Comparison of ENCODE assay signal across 1 cellular context in genomic region chr12:48813464-48814312, GRCh38.
TF ChIP-seq lines count a peak whose summit lies in the region.

No MANE protein-coding gene starts in this region.

TF ChIP-seq in HCT116, 20 proteins besides CTCF, POLR2A, EP300 and RAD21 (continued from another document):
- no peak for TF ChIP-seq REST (IDR thresholded peaks at IDR 0.05; ENCODE audit: low read depth)
- no peak for TF ChIP-seq POLR2AphosphoS5 (IDR thresholded peaks at IDR 0.05; ENCODE audit: low read depth, low read length)
- no peak for TF ChIP-seq ZNF274 (IDR thresholded peaks at IDR 0.05; ENCODE audit: low read depth, low read length)
- no peak for TF ChIP-seq ELF1 (IDR thresholded peaks at IDR 0.05; ENCODE audit: borderline replicate concordance, low read depth)
- TF ChIP-seq SP1 (IDR thresholded peaks at IDR 0.05; ENCODE audit: low read depth), result no peak
- TF ChIP-seq CBX3 (IDR thresholded peaks at IDR 0.05; ENCODE audit: low read depth), result no peak
- TF ChIP-seq EZH2 (IDR thresholded peaks at IDR 0.05), result no peak
- TF ChIP-seq SRF (IDR thresholded peaks at IDR 0.05; ENCODE audit: low read depth), result no peak
